Comparison of ENCODE assay signal across 13 cellular contexts in genomic region chr6:125750692-125751333, GRCh38. TPM values are rescaled to one million over a fixed set of nuclear protein-coding genes. Genes with fewer than 3 reads are reported as not detected.
A peak's percentile ranks its signal among the peaks of the same experiment; 100 is the strongest.
DNase-seq lines count a peak whose midpoint lies in the region; ATAC-seq and TF ChIP-seq lines count a peak whose summit lies in the region.
"Had no signal": no experiment of that assay in that cellular context is flagged by ENCODE, and none has a peak within 500 bp of the region (broad histone marks: within the 10 kb centered on the region; RNA-seq: fewer than 3 reads in every experiment).

No MANE protein-coding gene starts in this region.

- peaks cover 0 to 1% of the 10 kb centered on the region in 2 donors for H3K36me3 Mint-ChIP-seq in activated T-cell treated with anti-CD3 and anti-CD28 coated beads, Interleukin-2, amount 50 U/mL, for 72 hours (ENCODE audit: insufficient read depth in 2 of 2)
- peaks cover 3% of the 10 kb centered on the region for H3K36me3 Mint-ChIP-seq in activated CD8-positive, alpha-beta T cell treated with anti-CD3 and anti-CD28 coated beads, Interleukin-2, amount 10 ng/mL, durations not matched to agents 7 days and 5 days (ENCODE audit: low read depth)
- H3K36me3 Mint-ChIP-seq in immature natural killer cell = no peaks in the 10 kb centered on the region

- peaks cover 47% of the 10 kb centered on the region for H3K4me1 Mint-ChIP-seq in activated T-cell treated with anti-CD3 and anti-CD28 coated beads, Interleukin-2, amount 50 U/mL, for 72 hours (ENCODE audit: low read depth)
- H3K4me1 Mint-ChIP-seq in activated CD8-positive, alpha-beta T cell treated with anti-CD3 and anti-CD28 coated beads, Interleukin-2, amount 10 ng/mL, durations not matched to agents 7 days and 5 days (ENCODE audit: low read depth) = peaks cover 39% of the 10 kb centered on the region
- H3K4me1 Mint-ChIP-seq in immature natural killer cell = peaks cover 32 to 50% of the 10 kb centered on the region in 2 donors

- CTCF ChIA-PET in activated CD8-positive, alpha-beta T cell treated with anti-CD3 and anti-CD28 coated beads, Interleukin-2, amount 10 ng/mL, durations not matched to agents 7 days and 5 days (lab: Charles Lee) = interaction anchor here (1.1 to 3.4 kb wide), 4 partner anchors 9 to 444 kb away, joined by 3 to 39 read pairs (median 5); no protein-coding TSS in a partner anchor
- CTCF ChIA-PET in GM10248 (lab: Yijun Ruan, JAX) = interaction anchor here (0.9 to 2.8 kb wide), 5 partner anchors 10 to 441 kb away, joined by 3 to 29 read pairs (median 5); no protein-coding TSS in a partner anchor

- peak overlapping the region; percentile 89 for H3K27ac ChIP-seq in substantia nigra (ENCODE audit: low read depth, low read length, poor library complexity, severe bottlenecking)
- H3K27ac ChIP-seq: HL-60 had no signal

- H3K4me3 Mint-ChIP-seq in activated T-cell treated with anti-CD3 and anti-CD28 coated beads, Interleukin-2, amount 50 U/mL, for 72 hours = peak overlapping the region; percentile 87 to 88
- H3K4me3 Mint-ChIP-seq in activated CD8-positive, alpha-beta T cell treated with anti-CD3 and anti-CD28 coated beads, Interleukin-2, amount 10 ng/mL, durations not matched to agents 7 days and 5 days = peak overlapping the region; percentile 75
- peak overlapping the region; percentile 89 to 96 (median 95) for H3K4me3 Mint-ChIP-seq in immature natural killer cell

- peaks cover 67% of the 10 kb centered on the region for H3K27me3 Mint-ChIP-seq in activated T-cell treated with anti-CD3 and anti-CD28 coated beads, Interleukin-2, amount 50 U/mL, for 72 hours (ENCODE audit: low read depth)
- H3K27me3 Mint-ChIP-seq in activated CD8-positive, alpha-beta T cell treated with anti-CD3 and anti-CD28 coated beads, Interleukin-2, amount 10 ng/mL, durations not matched to agents 7 days and 5 days (ENCODE audit: low read depth) = peaks cover 70% of the 10 kb centered on the region
- peaks cover 15 to 31% (median 30%) of the 10 kb centered on the region in 3 donors for H3K27me3 Mint-ChIP-seq in immature natural killer cell (ENCODE audit: low read depth in 3 of 3)

- DNase-seq in activated T-cell treated with anti-CD3 and anti-CD28 coated beads, Interleukin-2, amount 50 U/mL, for 72 hours = no peak
- DNase-seq in activated T-cell treated with anti-CD3 and anti-CD28 coated beads, Interleukin-2, amount 50 U/mL, for 48 hours = no peak
- DNase-seq in activated CD8-positive, alpha-beta T cell treated with anti-CD3 and anti-CD28 coated beads, Interleukin-2, amount 10 ng/mL, durations not matched to agents 7 days and 5 days = no peak
- DNase-seq in immature natural killer cell (no peak), substantia nigra (lab: John Stamatoyannopoulos, UW) (no peak), NCI-H1092 (lab: John Stamatoyannopoulos, UW) (no peak), GM10248 (ENCODE audit: extremely low spot score) (no peak), ureter (ENCODE audit: low spot score) (no peak)
- DNase-seq: activated CD4-positive, CD25-positive, alpha-beta regulatory T cell; NK-92 treated with Interleukin-12 subunit alpha and Interleukin-12 subunit beta, amount 100 ng/mL, for 24 hours; stimulated activated CD4-positive, alpha-beta T cell treated with anti-CD3 and anti-CD28 coated beads, Interleukin-2, amount 100 ng/mL, for 24 hours had no signal

- TF ChIP-seq CTCF in GM10248 (IDR thresholded peaks at IDR 0.05; ENCODE audit: control extremely low read depth, extremely low read depth, low read depth, missing control alignments) = no peak

- no peak for ATAC-seq in activated T-cell treated with anti-CD3 and anti-CD28 coated beads, Interleukin-2, amount 50 U/mL, for 72 hours (replicated peaks in 1 of 2)
- ATAC-seq in activated CD8-positive, alpha-beta T cell treated with anti-CD3 and anti-CD28 coated beads, Interleukin-2, amount 10 ng/mL, durations not matched to agents 7 days and 5 days = no peak

- H3K9me3 Mint-ChIP-seq in activated T-cell treated with anti-CD3 and anti-CD28 coated beads, Interleukin-2, amount 50 U/mL, for 72 hours = no peaks in the 10 kb centered on the region
- no peaks in the 10 kb centered on the region for H3K9me3 Mint-ChIP-seq in activated CD8-positive, alpha-beta T cell treated with anti-CD3 and anti-CD28 coated beads, Interleukin-2, amount 10 ng/mL, durations not matched to agents 7 days and 5 days (ENCODE audit: insufficient read depth)
- H3K9me3 Mint-ChIP-seq in immature natural killer cell = no peaks in the 10 kb centered on the region

- H3K27ac Mint-ChIP-seq in activated T-cell treated with anti-CD3 and anti-CD28 coated beads, Interleukin-2, amount 50 U/mL, for 72 hours = no peak overlapping the region
- no peak overlapping the region for H3K27ac Mint-ChIP-seq in activated CD8-positive, alpha-beta T cell treated with anti-CD3 and anti-CD28 coated beads, Interleukin-2, amount 10 ng/mL, durations not matched to agents 7 days and 5 days
- peak overlapping the region in 5 of 6 donors; percentile 80 to 93 (median 92) for H3K27ac Mint-ChIP-seq in immature natural killer cell

- POLR2A ChIA-PET in activated CD8-positive, alpha-beta T cell treated with anti-CD3 and anti-CD28 coated beads, Interleukin-2, amount 10 ng/mL, durations not matched to agents 7 days and 5 days (lab: Charles Lee) = no interaction called here
- POLR2A ChIA-PET in GM10248 (lab: Yijun Ruan, JAX) = no interaction called here

RNA-seq across cellular contexts. Expression of gene HEY2, which starts 1.4 kb away (rescaled TPM):
- total RNA-seq in activated T-cell treated with anti-CD3 and anti-CD28 coated beads, Interleukin-2, amount 50 U/mL, for 72 hours = under 1 TPM in 1 of 2 donors, not detected in 1; 0.12 TPM
- not detected for total RNA-seq in activated CD8-positive, alpha-beta T cell treated with anti-CD3 and anti-CD28 coated beads, Interleukin-2, amount 10 ng/mL, durations not matched to agents 7 days and 5 days
- polyA plus RNA-seq in immature natural killer cell = 1 to 10 TPM in 1 of 3 donors, under 1 TPM in 2; 0.72 to 2.1 (median 0.76) TPM
- total RNA-seq in ureter = 2.0 TPM
- polyA plus RNA-seq: BJ had no signal

RNA-seq across cellular contexts. Expression of gene NCOA7, which starts 39.9 kb away (rescaled TPM):
- 10 to 100 TPM; 59.6 to 69.1 TPM for total RNA-seq in activated T-cell treated with anti-CD3 and anti-CD28 coated beads, Interleukin-2, amount 50 U/mL, for 72 hours
- total RNA-seq in activated CD8-positive, alpha-beta T cell treated with anti-CD3 and anti-CD28 coated beads, Interleukin-2, amount 10 ng/mL, durations not matched to agents 7 days and 5 days = 10 to 100 TPM; 27.8 to 31.7 TPM
- polyA plus RNA-seq in immature natural killer cell = 10 to 100 TPM; 10.2 to 48.1 (median 16.1) TPM
- 62.8 TPM for total RNA-seq in ureter

Comparison
In these comparisons a context has a peak if more than half of its experiments do, and no peak if none do; other contexts are left out.
1. H3K27ac Mint-ChIP-seq: peak in immature natural killer cell (5 of 6); none in activated T-cell treated with anti-CD3 and anti-CD28 coated beads, Interleukin-2, amount 50 U/mL, for 72 hours (single experiment) and activated CD8-positive, alpha-beta T cell treated with anti-CD3 and anti-CD28 coated beads, Interleukin-2, amount 10 ng/mL, durations not matched to agents 7 days and 5 days (single experiment).
2. Peak in every context shown above with its lines, with median percentiles within 50 percentile points of each other: H3K4me3 Mint-ChIP-seq.